17 cellular contexts compared by ENCODE assay signal in genomic region chr17:83170571-83171260, GRCh38.
DNase-seq lines count a peak whose midpoint lies in the region; ATAC-seq and TF ChIP-seq lines count a peak whose summit lies in the region.
"Had no signal": no experiment of that assay in that cellular context is flagged by ENCODE, and none has a peak within 500 bp of the region (broad histone marks: within the 10 kb centered on the region; RNA-seq: fewer than 3 reads in every experiment).

No MANE protein-coding gene starts in this region.

- no peak overlapping the region for H3K27ac Mint-ChIP-seq in osteocyte (ENCODE audit: unreplicated experiment)

- no peak overlapping the region for H3K23ac ChIP-seq in IMR-90 (ENCODE audit: low read depth, low read length)

- H2AFZ ChIP-seq in SK-N-SH (ENCODE audit: low read depth): no peak overlapping the region
- H2AFZ ChIP-seq in IMR-90 (replicated peaks; ENCODE audit: low read length, poor library complexity): no peak overlapping the region

- H3K36me3 ChIP-seq in SK-N-SH (replicated peaks in 1 of 2; ENCODE audit: control insufficient read depth in 1 of 2, insufficient read depth in 2 of 2, low read length in 1 of 2) (no peaks in the 10 kb centered on the region), IMR-90 (ENCODE audit: control insufficient read depth, insufficient read depth, low read length) (no peaks in the 10 kb centered on the region), esophagus muscularis mucosa (no peaks in the 10 kb centered on the region)

- BruUV-seq in IMR-90 (replicated peaks; lab: Mats Ljungman, UMichigan): no TSS peak

- no peaks in the 10 kb centered on the region for H3K9me1 ChIP-seq in IMR-90 (ENCODE audit: insufficient read depth, low read length)

- H3K79me1 ChIP-seq in IMR-90 (ENCODE audit: low read depth in 1 of 2, low read length in 2 of 2): no peaks in the 10 kb centered on the region

- CTCF ChIA-PET in SK-N-SH (lab: Yijun Ruan, JAX) (interaction anchor here (1.1 kb wide), 1 partner anchor 18 kb away, joined by 3 read pairs; no protein-coding TSS in a partner anchor), IMR-90 (lab: Yijun Ruan, JAX) (no interaction called here)

- no peak overlapping the region for H4K5ac ChIP-seq in IMR-90 (ENCODE audit: low read depth, low read length)

- peak overlapping the region; percentile 65 for H2AK9ac ChIP-seq in IMR-90 (replicated peaks; ENCODE audit: low read depth, low read length, poor library complexity)

- no peak overlapping the region for H2BK15ac ChIP-seq in IMR-90 (ENCODE audit: low read depth, low read length)

- H3K9me2 ChIP-seq in SK-N-SH: 0 out of 2 replicates have a peak, but pooled peaks cover 4% of the 10 kb centered on the region

- H3K9me3 ChIP-seq in SK-N-SH (peaks cover 5% of the 10 kb centered on the region; the same call in 1 of the 2 replicates), IMR-90 (ENCODE audit: control insufficient read depth, insufficient read depth, low read length) (peaks cover 2% of the 10 kb centered on the region), esophagus muscularis mucosa (no peaks in the 10 kb centered on the region)

- H3K4me3 ChIP-seq in SK-N-SH (ENCODE audit: low read depth in 2 of 2, low read length in 1 of 2) (no peak overlapping the region), IMR-90 (ENCODE audit: insufficient read depth, low read depth, low read length) (no peak overlapping the region), esophagus muscularis mucosa (no peak overlapping the region)
- H3K4me3 ChIP-seq: K562 had no signal

- H3K27me3 Mint-ChIP-seq in osteocyte (ENCODE audit: unreplicated experiment): no peaks in the 10 kb centered on the region

- TF ChIP-seq EP300 in SK-N-SH (IDR thresholded peaks at IDR 0.05; ENCODE audit: borderline replicate concordance in 1 of 2, low read depth in 1 of 2, low read length in 1 of 2) (no peak), esophagus muscularis mucosa (IDR thresholded peaks at IDR 0.05) (no peak)

- WGBS in SK-N-SH (ENCODE audit: low lambda C conversion rate): 57% methylated on average over 9 of the region's 9 CpGs
- 78% methylated on average over 3 of the region's 9 CpGs; no CpG with 5 or more reads in 1 of the 2 experiments for WGBS in IMR-90 (ENCODE audit: extremely low coverage in 2 of 2, insufficient read length in 1 of 2), 2 experiments
- WGBS in esophagus muscularis mucosa: 70% methylated on average over 9 of the region's 9 CpGs

- H3K56ac ChIP-seq in IMR-90 (ENCODE audit: extremely low read depth, insufficient read depth, low read length): no peak overlapping the region

- TF ChIP-seq CTCF in SK-N-SH (IDR thresholded peaks at IDR 0.05) (no peak), IMR-90 (conservative IDR thresholded peaks at IDR 0.05; ENCODE audit: low read depth, low read length) (no peak), esophagus muscularis mucosa (IDR thresholded peaks at IDR 0.05) (no peak), osteocyte (IDR thresholded peaks at IDR 0.05) (no peak)

- no peak overlapping the region for H3K4me3 Mint-ChIP-seq in osteocyte (ENCODE audit: unreplicated experiment)
- H3K4me3 Mint-ChIP-seq: CD8-positive, alpha-beta memory T cell had no signal

- no peak overlapping the region for H3K14ac ChIP-seq in IMR-90 (replicated peaks; ENCODE audit: low read depth, low read length)

- peaks cover 5% of the 10 kb centered on the region; the same call in 1 of the 2 replicates for H3K27me3 ChIP-seq in SK-N-SH (ENCODE audit: insufficient read depth)
- peaks cover 28% of the 10 kb centered on the region for H3K27me3 ChIP-seq in IMR-90 (ENCODE audit: control insufficient read depth, insufficient read depth, low read length)
- peaks cover 0 to 14% (median 0%) of the 10 kb centered on the region in 4 donors for H3K27me3 ChIP-seq in esophagus muscularis mucosa

- peaks cover 17% of the 10 kb centered on the region for H3K36me3 Mint-ChIP-seq in osteocyte (ENCODE audit: unreplicated experiment)

- no peak overlapping the region for H3K4me2 ChIP-seq in SK-N-SH
- no peak overlapping the region for H3K4me2 ChIP-seq in IMR-90 (ENCODE audit: low read depth, low read length)

- intact Hi-C loops in IMR-90 (cut with micrococcal nuclease) (no loop called here), esophagus muscularis mucosa (cut with DNase I) (no loop called here), left cardiac atrium (cut with DNase I) (no loop called here)

- H4K91ac ChIP-seq in IMR-90 (ENCODE audit: insufficient read depth, low read depth, low read length): no peak overlapping the region

- ATAC-seq in SK-N-SH treated with all-trans-retinoic acid at 6 μM for 48 hours: no peak
- no peak for ATAC-seq in IMR-90 (ENCODE audit: low read depth)
- no peak for ATAC-seq in GM18502 (IDR thresholded peaks at IDR 0.05; ENCODE audit: poor library complexity, unreplicated experiment)
- no peak for ATAC-seq in left cardiac atrium
- ATAC-seq: PC-3 had no signal

- H3K18ac ChIP-seq in IMR-90 (ENCODE audit: low read depth, low read length): no peak overlapping the region

- H3K9me3 Mint-ChIP-seq in osteocyte (ENCODE audit: unreplicated experiment): peaks cover 14% of the 10 kb centered on the region

- no peak overlapping the region for H3K4ac ChIP-seq in IMR-90 (ENCODE audit: low read depth, low read length)

- TF ChIP-seq POLR2A in IMR-90 (IDR thresholded peaks at IDR 0.05; ENCODE audit: low read depth, low read length) (no peak), esophagus muscularis mucosa (IDR thresholded peaks at IDR 0.05; ENCODE audit: low read depth) (no peak)

- no peak overlapping the region for H2BK5ac ChIP-seq in IMR-90 (ENCODE audit: low read depth, low read length, poor library complexity, severe bottlenecking)

- H2BK120ac ChIP-seq in IMR-90 (ENCODE audit: low read depth, low read length): no peak overlapping the region

- no peak overlapping the region for H3K27ac ChIP-seq in SK-N-SH (ENCODE audit: low read depth in 2 of 2, low read length in 1 of 2)
- H3K27ac ChIP-seq in IMR-90 (ENCODE audit: insufficient read depth, low read length): no peak overlapping the region
- no peak overlapping the region for H3K27ac ChIP-seq in esophagus muscularis mucosa (replicated peaks in 1 of 4)
- H3K27ac ChIP-seq: 22Rv1 had no signal

- H4K20me1 ChIP-seq in SK-N-SH (ENCODE audit: insufficient read depth): no peaks in the 10 kb centered on the region
- peaks cover 4% of the 10 kb centered on the region; the same call in 1 of the 2 replicates for H4K20me1 ChIP-seq in IMR-90 (ENCODE audit: insufficient read depth, low read length)

- in situ Hi-C loops in IMR-90 (cut with MboI; ENCODE audit: low sequenced_read_pairs): no loop called here

- POLR2A ChIA-PET in SK-N-SH (lab: Yijun Ruan, JAX) (no interaction called here), IMR-90 (lab: Charles Lee; ENCODE audit: unreplicated experiment) (no interaction called here)

- no peaks in the 10 kb centered on the region for H3K79me2 ChIP-seq in SK-N-SH (ENCODE audit: insufficient read depth)

- H3K9ac ChIP-seq in SK-N-SH (no peak overlapping the region), IMR-90 (ENCODE audit: low read depth, low read length) (no peak overlapping the region)

- no peak overlapping the region for H2AK5ac ChIP-seq in IMR-90 (ENCODE audit: low read depth, low read length)

- peaks cover 47% of the 10 kb centered on the region for H3K4me1 Mint-ChIP-seq in osteocyte (ENCODE audit: unreplicated experiment)
- H3K4me1 Mint-ChIP-seq: CD8-positive, alpha-beta memory T cell had no signal

- dilution Hi-C loops in IMR-90 (cut with HindIII; ENCODE audit: low sequenced_read_pairs, unreplicated experiment): no loop called here

- H2BK20ac ChIP-seq in IMR-90 (ENCODE audit: low read depth, low read length): no peak overlapping the region

- H3K4me1 ChIP-seq in SK-N-SH (ENCODE audit: control insufficient read depth in 1 of 2, insufficient read depth in 2 of 2, low read depth in 1 of 2, low read length in 1 of 2) (no peaks in the 10 kb centered on the region; a peak in 1 of 4 replicates), IMR-90 (ENCODE audit: control insufficient read depth, insufficient read depth, low read length) (no peaks in the 10 kb centered on the region; the same call in 1 of the 2 replicates), esophagus muscularis mucosa (peaks cover 0 to 6% (median 0%) of the 10 kb centered on the region in 4 donors)

- TF ChIP-seq RAD21 in SK-N-SH (IDR thresholded peaks at IDR 0.05; ENCODE audit: low read length) (no peak), IMR-90 (IDR thresholded peaks at IDR 0.05; ENCODE audit: low read length) (no peak)

- DNase-seq in SK-N-SH (peak; percentile 20), IMR-90 (no peak), esophagus muscularis mucosa (ENCODE audit: extremely low spot score) (peak; percentile 80), osteocyte (ENCODE audit: extremely low spot score, unreplicated experiment) (peak; percentile 11), NCI-H82 treated with DMSO at 0.1 percent for 48 hours (lab: John Stamatoyannopoulos, UW; ENCODE audit: unreplicated experiment) (no peak), left cardiac atrium (no peak)
- DNase-seq: CD8-positive, alpha-beta memory T cell; DND-41; GDM1; NCI-H1436; NCI-H2081 treated with DMSO at 0.1 percent for 48 hours; NCI-H526 treated with DMSO at 0.1 percent for 48 hours; PC-3 had no signal

- no peak overlapping the region for H4K8ac ChIP-seq in IMR-90 (ENCODE audit: low read depth in 2 of 2, low read length in 2 of 2)

- H3F3A ChIP-seq in SK-N-SH (replicated peaks; ENCODE audit: insufficient read depth): no peaks in the 10 kb centered on the region

TF ChIP-seq in SK-N-SH, 30 proteins besides CTCF, POLR2A, EP300 and RAD21 (continues in another document):
- TF ChIP-seq TEAD4 (IDR thresholded peaks at IDR 0.05; ENCODE audit: borderline replicate concordance, insufficient read depth): no peak

TF ChIP-seq in IMR-90, 13 proteins besides CTCF, POLR2A, EP300 and RAD21:
- TF ChIP-seq ELK1 (IDR thresholded peaks at IDR 0.05; ENCODE audit: borderline replicate concordance, low read depth, low read length): no peak
- TF ChIP-seq NFE2L2 (IDR thresholded peaks at IDR 0.05; ENCODE audit: low read depth, low read length): no peak
- TF ChIP-seq BHLHE40 (IDR thresholded peaks at IDR 0.05; ENCODE audit: low read depth, low read length): no peak
TF ChIP-seq in IMR-90: peak in this region for 0.

Comparison
In these comparisons a context has a peak if more than half of its experiments do, and no peak if none do; other contexts are left out.
1. DNase-seq: peak in SK-N-SH (single experiment), esophagus muscularis mucosa (single experiment) and osteocyte (single experiment); none in IMR-90 (single experiment), NCI-H82 treated with DMSO at 0.1 percent for 48 hours (single experiment) and left cardiac atrium (single experiment).